In the genomic region with DNA sequence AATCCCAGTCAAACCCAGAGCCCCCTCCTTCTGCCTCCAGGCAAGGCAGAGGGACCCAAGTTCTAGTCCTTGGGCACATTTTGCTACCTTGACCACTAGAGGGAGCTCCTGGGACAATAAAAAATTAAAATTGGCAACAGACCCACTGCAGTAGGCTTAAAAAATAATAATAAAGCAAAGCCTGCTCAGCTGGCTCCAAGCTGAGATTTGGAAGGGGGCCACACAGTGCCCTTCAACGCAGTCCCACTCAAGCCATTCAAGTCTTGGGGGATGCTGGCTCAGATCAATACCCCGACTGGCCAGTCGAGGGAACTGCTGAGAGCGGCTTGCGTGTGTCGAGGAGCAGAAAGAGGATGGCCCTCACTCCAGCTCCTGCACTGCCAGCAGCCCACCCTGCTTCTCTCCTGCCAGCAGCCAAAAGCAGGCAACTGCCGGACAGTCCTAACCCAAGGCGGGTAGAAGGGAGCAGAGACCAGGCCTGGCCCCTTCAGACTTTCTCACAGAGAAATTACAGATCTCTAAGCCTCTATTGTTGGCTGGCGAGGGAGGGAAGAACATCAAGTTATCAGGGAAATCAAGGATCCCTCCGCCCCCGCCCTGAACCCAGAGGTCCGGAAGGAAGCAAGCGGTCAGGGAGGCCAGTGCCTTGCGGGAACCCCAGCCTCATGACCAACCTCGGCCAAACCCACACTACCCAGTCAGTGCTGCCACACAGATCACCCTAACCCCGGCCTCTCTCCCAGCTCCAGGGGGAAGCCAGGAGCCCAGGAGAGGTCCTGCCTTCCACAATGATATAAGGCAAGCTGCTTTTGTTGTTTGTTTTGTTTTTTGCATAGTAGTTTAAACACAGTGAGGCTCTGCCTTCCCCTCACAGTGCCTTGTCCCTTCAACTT, we compare ENCODE assay signal across 8 cellular contexts. TPM values are rescaled to one million over a fixed set of nuclear protein-coding genes. Genes with fewer than 3 reads are reported as not detected.
A peak's percentile ranks its signal among the peaks of the same experiment; 100 is the strongest.
DNase-seq lines count a peak whose midpoint lies in the region; ATAC-seq, FAIRE-seq and TF ChIP-seq lines count a peak whose summit lies in the region.

No MANE protein-coding gene starts in this region.

- no peaks in the 10 kb centered on the region for H3K27me3 Mint-ChIP-seq in naive thymus-derived CD8-positive, alpha-beta T cell

- H3K4me3 Mint-ChIP-seq in naive thymus-derived CD8-positive, alpha-beta T cell = no peak overlapping the region

- H4K20me1 ChIP-seq in OCI-LY1 (ENCODE audit: insufficient read depth, low read length) = no peaks in the 10 kb centered on the region

- no peak for ATAC-seq in naive thymus-derived CD8-positive, alpha-beta T cell
- no peak for ATAC-seq in HG02642 (IDR thresholded peaks at IDR 0.05; ENCODE audit: poor library complexity, unreplicated experiment)

- H3K4me1 ChIP-seq in OCI-LY1 (ENCODE audit: insufficient read depth, low read length, severe bottlenecking) = no peaks in the 10 kb centered on the region
- H3K4me1 ChIP-seq in esophagus (ENCODE audit: control insufficient read depth in 2 of 2, insufficient read depth in 2 of 2, low read length in 1 of 2) = no peaks in the 10 kb centered on the region

- WGBS in esophagus, 2 donors = 43 to 47% methylated on average over 16 of the region's 16 CpGs

- TF ChIP-seq CTCF in OCI-LY1 (IDR thresholded peaks at IDR 0.05; ENCODE audit: low read length) = peak; percentile 93

- no peaks in the 10 kb centered on the region for H3K79me2 ChIP-seq in OCI-LY1 (ENCODE audit: insufficient read depth, low read length)

- no peak overlapping the region for H2AFZ ChIP-seq in OCI-LY1 (ENCODE audit: low read length)

- H3F3A ChIP-seq in OCI-LY1 (ENCODE audit: insufficient read depth, low read length) = no peaks in the 10 kb centered on the region

- no peak for FAIRE-seq in H54 (lab: Jason Lieb, UNC)

- TF ChIP-seq POLR2A in H54 (IDR thresholded peaks at IDR 0.05; ENCODE audit: low read depth, low read length) = no peak

- POLR2A ChIA-PET in naive thymus-derived CD8-positive, alpha-beta T cell (lab: Charles Lee) = interaction anchor here (0.7 to 1.6 kb wide), 6 partner anchors 20 to 168 kb away, joined by 3 to 6 read pairs (median 4); no protein-coding TSS in a partner anchor

- peaks cover 4 to 36% (median 22%) of the 10 kb centered on the region in 4 donors for H3K4me1 Mint-ChIP-seq in naive thymus-derived CD8-positive, alpha-beta T cell

- H3K27ac ChIP-seq in OCI-LY1 (ENCODE audit: low read depth, low read length, poor library complexity, severe bottlenecking) (no peak overlapping the region), esophagus (ENCODE audit: low read depth in 2 of 2, low read length in 1 of 2) (peak overlapping the region; percentile 56 to 74)

- H3K36me3 ChIP-seq in OCI-LY1 (ENCODE audit: insufficient read depth, low read length) (no peaks in the 10 kb centered on the region), esophagus (ENCODE audit: control insufficient read depth in 2 of 2, insufficient read depth in 2 of 2, low read length in 1 of 2) (peaks cover 3 to 35% of the 10 kb centered on the region in 2 donors)

- H3K9ac ChIP-seq in OCI-LY1 (ENCODE audit: low read length) = no peak overlapping the region

- no peaks in the 10 kb centered on the region for H3K9me2 ChIP-seq in OCI-LY1 (ENCODE audit: low read depth, low read length)

- no peaks in the 10 kb centered on the region for H3K9me3 Mint-ChIP-seq in naive thymus-derived CD8-positive, alpha-beta T cell

- H3K27ac Mint-ChIP-seq in naive thymus-derived CD8-positive, alpha-beta T cell = peak overlapping the region in 7 of 10 donors; percentile 35 to 79 (median 58)

- no peak overlapping the region for H3K4me2 ChIP-seq in OCI-LY1 (ENCODE audit: low read length)

- H3K27me3 ChIP-seq in OCI-LY1 (ENCODE audit: insufficient read depth, low read length) (no peaks in the 10 kb centered on the region; the same call in 1 of the 2 replicates), esophagus (ENCODE audit: control insufficient read depth in 1 of 2, insufficient read depth in 2 of 2, low read length in 2 of 2) (no peaks in the 10 kb centered on the region)

- peaks cover 0 to 50% (median 8%) of the 10 kb centered on the region in 3 donors for H3K36me3 Mint-ChIP-seq in naive thymus-derived CD8-positive, alpha-beta T cell

- H3K4me3 ChIP-seq in OCI-LY1 (ENCODE audit: low read depth, low read length, poor library complexity, severe bottlenecking) (no peak overlapping the region), esophagus (ENCODE audit: low read depth in 1 of 2, low read length in 2 of 2) (no peak overlapping the region)

- H3K9me3 ChIP-seq in OCI-LY1 (ENCODE audit: low read length) = no peaks in the 10 kb centered on the region
- no peaks in the 10 kb centered on the region for H3K9me3 ChIP-seq in esophagus (ENCODE audit: control insufficient read depth in 2 of 2, insufficient read depth in 1 of 2, low read depth in 1 of 2, low read length in 1 of 2)

- peak; percentile 32 to 48 for DNase-seq in AML-193 (lab: John Stamatoyannopoulos, UW)
- DNase-seq in H54 (ENCODE audit: insufficient read length, low spot score) = peak; percentile 37
- peak; percentile 44 for DNase-seq in activated T-cell treated with anti-CD3 and anti-CD28 coated beads for 48 hours (ENCODE audit: low read depth)
- peak in 9 of 10 donors; percentile 34 to 83 (median 67) for DNase-seq in naive thymus-derived CD8-positive, alpha-beta T cell
- peak; percentile 91 for DNase-seq in superior temporal gyrus (ENCODE audit: extremely low spot score)

RNA-seq across cellular contexts. Expression of a gene that starts 4.9 kb away (rescaled TPM):
- polyA plus RNA-seq in esophagus = 10 to 100 TPM; 34.7 to 39.6 TPM
- total RNA-seq in naive thymus-derived CD8-positive, alpha-beta T cell = 1 to 10 TPM; 1.6 to 2.5 TPM
- polyA plus RNA-seq in naive thymus-derived CD8-positive, alpha-beta T cell = 1 to 10 TPM in 1 of 3 donors, under 1 TPM in 2; 0.31 to 2.0 (median 0.39) TPM

RNA-seq across cellular contexts. Expression of a gene that starts 47.8 kb away (rescaled TPM):
- polyA plus RNA-seq in esophagus = under 1 TPM in 1 of 2 donors, not detected in 1; 0.01 TPM
- not detected for total RNA-seq in naive thymus-derived CD8-positive, alpha-beta T cell
- polyA plus RNA-seq in naive thymus-derived CD8-positive, alpha-beta T cell = not detected

RNA-seq across cellular contexts. Expression of a gene that starts 49.2 kb away (rescaled TPM):
- polyA plus RNA-seq in esophagus = 10 to 100 TPM; 28.7 to 51.9 TPM
- 10 to 100 TPM; 29.0 to 30.7 TPM for total RNA-seq in naive thymus-derived CD8-positive, alpha-beta T cell
- 1 to 10 TPM; 1.6 to 4.4 (median 4.4) TPM for polyA plus RNA-seq in naive thymus-derived CD8-positive, alpha-beta T cell

Comparison
In these comparisons a context has a peak if more than half of its experiments do, and no peak if none do; other contexts are left out.
1. DNase-seq: peak in every context shown above with its lines; median percentile 91 in superior temporal gyrus; 67 in naive thymus-derived CD8-positive, alpha-beta T cell; 44 in activated T-cell treated with anti-CD3 and anti-CD28 coated beads for 48 hours; 40 in AML-193; 37 in H54.
2. RNA of a gene that starts 4.9 kb away (polyA plus RNA-seq): 34.7 to 39.6 TPM in esophagus; 0.31 to 2.0 TPM in naive thymus-derived CD8-positive, alpha-beta T cell; every median in the first group is over 10 times any median in the second.
3. RNA of a gene that starts 49.2 kb away (polyA plus RNA-seq): 28.7 to 51.9 TPM in esophagus; 1.6 to 4.4 TPM in naive thymus-derived CD8-positive, alpha-beta T cell; every median in the first group is over 4 times any median in the second.